ENCODE assay signal across 8 cellular contexts in genomic region chr6:30740993-30741784, GRCh38. TPM values are rescaled to one million over a fixed set of nuclear protein-coding genes. Genes with fewer than 3 reads are reported as not detected.
DNase-seq lines count a peak whose midpoint lies in the region; ATAC-seq and TF ChIP-seq lines count a peak whose summit lies in the region.

No MANE protein-coding gene starts in this region.

- no peaks in the 10 kb centered on the region for H3K9me3 Mint-ChIP-seq in activated naive CD4-positive, alpha-beta T cell treated with anti-CD3 and anti-CD28 coated beads, Interleukin-2, amount 10 ng/mL, durations not matched to agents 7 days and 5 days

- H3K36me3 ChIP-seq in adrenal gland (replicated peaks in 1 of 2) (peaks cover 0 to 52% of the 10 kb centered on the region in 2 donors), liver (ENCODE audit: control insufficient read depth in 4 of 4, insufficient read depth in 3 of 4, low read depth in 1 of 4, low read length in 3 of 4) (peaks cover 7 to 32% (median 24%) of the 10 kb centered on the region in 4 donors), transverse colon (peaks cover 0 to 26% (median 7%) of the 10 kb centered on the region in 4 donors)

- no peak for TF ChIP-seq POLR2A in adrenal gland (IDR thresholded peaks at IDR 0.05)
- TF ChIP-seq POLR2A in transverse colon (IDR thresholded peaks at IDR 0.05): no peak

- H3K27me3 ChIP-seq in adrenal gland (no peaks in the 10 kb centered on the region), liver (ENCODE audit: control insufficient read depth in 4 of 4, insufficient read depth in 4 of 4, low read length in 3 of 4) (no peaks in the 10 kb centered on the region), transverse colon (no peaks in the 10 kb centered on the region)

- TF ChIP-seq RAD21 in liver (IDR thresholded peaks at IDR 0.05): no peak

- no peak for DNase-seq in activated naive CD4-positive, alpha-beta T cell treated with anti-CD3 and anti-CD28 coated beads, Interleukin-2, amount 10 ng/mL, durations not matched to agents 7 days and 5 days
- no peak for DNase-seq in activated naive CD4-positive, alpha-beta T cell treated with anti-CD3 and anti-CD28 coated beads, Interleukin-2, amount 50 U/mL, for 16 hours
- peak in 3 of 7 donors; percentile 46 to 61 (median 48) for DNase-seq in adrenal gland
- DNase-seq in transverse colon: no peak
- DNase-seq in NCI-H2081 (lab: John Stamatoyannopoulos, UW): no peak

- in situ Hi-C loops in transverse colon (cut with MboI; ENCODE audit: low pct_ligation_motif_present in 1 of 4, low pct_unique_long_range_greater_than_20kb in 1 of 4, low sequenced_read_pairs in 3 of 4): loop anchor here in 2 of 4 donors (10.0 to 25.0 kb wide), 2 partner anchors 84 to 146 kb away; partner anchors contain the start of gene DDR1 (in 2 of the 2)

- TF ChIP-seq EP300 in transverse colon (IDR thresholded peaks at IDR 0.05; ENCODE audit: low read depth): no peak

- H3K4me1 Mint-ChIP-seq in activated naive CD4-positive, alpha-beta T cell treated with anti-CD3 and anti-CD28 coated beads, Interleukin-2, amount 10 ng/mL, durations not matched to agents 7 days and 5 days: peaks cover 80% of the 10 kb centered on the region

- peak overlapping the region; percentile 92 for H3K4me3 Mint-ChIP-seq in activated naive CD4-positive, alpha-beta T cell treated with anti-CD3 and anti-CD28 coated beads, Interleukin-2, amount 10 ng/mL, durations not matched to agents 7 days and 5 days

- peak overlapping the region; percentile 95 for H3K27ac Mint-ChIP-seq in activated naive CD4-positive, alpha-beta T cell treated with anti-CD3 and anti-CD28 coated beads, Interleukin-2, amount 10 ng/mL, durations not matched to agents 7 days and 5 days

- H3K27ac ChIP-seq in adrenal gland: peak overlapping the region; percentile 93 to 98 (median 94)
- H3K27ac ChIP-seq in liver (ENCODE audit: low read depth in 1 of 2, low read length in 2 of 2): peak overlapping the region; percentile 83 to 92
- H3K27ac ChIP-seq in transverse colon: peak overlapping the region; percentile 96 to 98 (median 98)

- H3K9ac ChIP-seq in liver (ENCODE audit: low read depth in 1 of 2, low read length in 2 of 2): peak overlapping the region in 1 of 2 donors; percentile 79

- intact Hi-C loops in adrenal gland (cut with DNase I): loop anchor here (10.0 kb wide), 2 partner anchors 84 to 144 kb away; partner anchors contain the start of gene DDR1 (in 1 of the 2)
- intact Hi-C loops in transverse colon (cut with DNase I; ENCODE audit: low total_unique reads): loop anchor here (5.0 kb wide), 2 partner anchors 86 to 136 kb away; no protein-coding TSS in a partner anchor

- no peaks in the 10 kb centered on the region for H3K9me3 ChIP-seq in adrenal gland (replicated peaks in 1 of 3)
- no peaks in the 10 kb centered on the region for H3K9me3 ChIP-seq in liver (ENCODE audit: control insufficient read depth in 4 of 4, low read length in 3 of 4)
- H3K9me3 ChIP-seq in transverse colon: no peaks in the 10 kb centered on the region

- no peaks in the 10 kb centered on the region for H3K27me3 Mint-ChIP-seq in activated naive CD4-positive, alpha-beta T cell treated with anti-CD3 and anti-CD28 coated beads, Interleukin-2, amount 10 ng/mL, durations not matched to agents 7 days and 5 days

- TF ChIP-seq CTCF in adrenal gland (IDR thresholded peaks at IDR 0.05) (no peak), liver (IDR thresholded peaks at IDR 0.05; ENCODE audit: low read depth, low read length, missing input control) (no peak), transverse colon (IDR thresholded peaks at IDR 0.05) (no peak)

- 68 to 77% (median 71%) methylated on average over 7 to 9 of the region's 9 CpGs for WGBS in adrenal gland, 4 donors
- WGBS in liver: 82% methylated on average over 9 of the region's 9 CpGs
- 44 to 79% methylated on average over 1 to 9 of the region's 9 CpGs for WGBS in transverse colon (ENCODE audit: low coverage in 1 of 2), 2 donors

- CTCF ChIA-PET in activated naive CD4-positive, alpha-beta T cell treated with anti-CD3 and anti-CD28 coated beads, Interleukin-2, amount 10 ng/mL, durations not matched to agents 7 days and 5 days (lab: Charles Lee): interaction anchor here (1.0 to 1.6 kb wide), 4 partner anchors 9 to 136 kb away, joined by 3 to 6 read pairs (median 4); no protein-coding TSS in a partner anchor

- H3K36me3 Mint-ChIP-seq in activated naive CD4-positive, alpha-beta T cell treated with anti-CD3 and anti-CD28 coated beads, Interleukin-2, amount 10 ng/mL, durations not matched to agents 7 days and 5 days: peaks cover 61% of the 10 kb centered on the region

- H3K4me1 ChIP-seq in adrenal gland (replicated peaks in 1 of 2) (peaks cover 28 to 64% of the 10 kb centered on the region in 2 donors), liver (ENCODE audit: control insufficient read depth in 4 of 4, insufficient read depth in 4 of 4, low read length in 3 of 4) (peaks cover 1 to 21% (median 12%) of the 10 kb centered on the region in 4 donors), transverse colon (peaks cover 26 to 69% (median 38%) of the 10 kb centered on the region in 4 donors)

- H3K4me3 ChIP-seq in adrenal gland (peak overlapping the region in 3 of 4 donors; percentile 71 to 95 (median 81)), liver (ENCODE audit: low read depth in 1 of 3, low read length in 3 of 3) (peak overlapping the region in 2 of 3 donors; percentile 61 to 69), transverse colon (peak overlapping the region in 3 of 4 donors; percentile 75 to 87 (median 81))

- ATAC-seq in HG03460 (IDR thresholded peaks at IDR 0.05; ENCODE audit: unreplicated experiment) (no peak), GM18858 (IDR thresholded peaks at IDR 0.05; ENCODE audit: unreplicated experiment) (no peak)

TF ChIP-seq in liver, 16 proteins besides CTCF, POLR2A, EP300 and RAD21 (continues in another document):
- TF ChIP-seq FOXA2 (IDR thresholded peaks at IDR 0.05): no peak
- TF ChIP-seq ZBTB33 (IDR thresholded peaks at IDR 0.05): no peak
- TF ChIP-seq NR2F2 (IDR thresholded peaks at IDR 0.05): no peak
- TF ChIP-seq ATF3 (IDR thresholded peaks at IDR 0.05): no peak
- no peak for TF ChIP-seq FOXA1 (IDR thresholded peaks at IDR 0.05)
- no peak for TF ChIP-seq HNF4A (conservative IDR thresholded peaks at IDR 0.05)

RNA-seq across cellular contexts. Expression of gene FLOT1, which starts 1.3 kb away (rescaled TPM):
- total RNA-seq in adrenal gland: 100 to 1,000 TPM; 237 to 449 (median 339) TPM
- 100 to 1,000 TPM; 390 to 599 (median 411) TPM for polyA plus RNA-seq in adrenal gland
- 10 to 100 TPM; 38.6 to 60.5 TPM for total RNA-seq in liver
- polyA plus RNA-seq in liver: 10 to 100 TPM; 58.4 to 99.8 TPM
- 100 to 1,000 TPM; 123 to 146 (median 139) TPM for total RNA-seq in transverse colon

RNA-seq across cellular contexts. Expression of gene IER3, which starts 3.2 kb away (rescaled TPM):
- total RNA-seq in adrenal gland (10 to 100 TPM in 7 of 8 donors, 1 to 10 TPM in 1; 4.0 to 66.2 (median 43.1) TPM), liver (1 to 10 TPM; 1.3 to 6.5 TPM), transverse colon (100 to 1,000 TPM in 1 of 4 donors, 10 to 100 TPM in 3; 21.1 to 100 (median 84.6) TPM)
- polyA plus RNA-seq in adrenal gland (100 to 1,000 TPM in 1 of 3 donors, 10 to 100 TPM in 2; 10.3 to 136 (median 49.1) TPM), liver (1 to 10 TPM; 6.9 to 8.1 TPM)

RNA-seq across cellular contexts. Expression of gene TUBB, which starts 21.0 kb away (rescaled TPM):
- 100 to 1,000 TPM in 7 of 8 donors, 10 to 100 TPM in 1; 90.3 to 439 (median 214) TPM for total RNA-seq in adrenal gland
- polyA plus RNA-seq in adrenal gland: 100 to 1,000 TPM; 107 to 473 (median 177) TPM
- total RNA-seq in liver: 100 to 1,000 TPM; 197 to 533 TPM
- 100 to 1,000 TPM; 115 to 224 TPM for polyA plus RNA-seq in liver
- 100 to 1,000 TPM in 3 of 4 donors, 10 to 100 TPM in 1; 77.1 to 128 (median 106) TPM for total RNA-seq in transverse colon

RNA-seq across cellular contexts. Expression of gene MDC1, which starts 24.1 kb away (rescaled TPM):
- total RNA-seq in adrenal gland (10 to 100 TPM in 5 of 8 donors, 1 to 10 TPM in 3; 2.8 to 27.6 (median 18.4) TPM), liver (10 to 100 TPM in 1 of 2 donors, 1 to 10 TPM in 1; 9.0 to 15.5 TPM), transverse colon (10 to 100 TPM in 2 of 4 donors, 1 to 10 TPM in 2; 3.1 to 13.5 (median 9.7) TPM)
- polyA plus RNA-seq in adrenal gland (10 to 100 TPM; 16.8 to 26.9 (median 21.0) TPM), liver (1 to 10 TPM; 5.9 to 7.7 TPM)

RNA-seq across cellular contexts. Expression of gene NRM, which starts 50.4 kb away (rescaled TPM):
- total RNA-seq in adrenal gland: 10 to 100 TPM in 4 of 8 donors, 1 to 10 TPM in 4; 1.8 to 22.6 (median 10.0) TPM
- 10 to 100 TPM; 11.4 to 39.3 (median 24.9) TPM for polyA plus RNA-seq in adrenal gland
- total RNA-seq in liver: 1 to 10 TPM in 1 of 2 donors, under 1 TPM in 1; 0.59 to 2.3 TPM
- 1 to 10 TPM; 2.4 to 3.3 TPM for polyA plus RNA-seq in liver
- total RNA-seq in transverse colon: 10 to 100 TPM in 1 of 4 donors, 1 to 10 TPM in 2, not detected in 1; 2.7 to 13.8 (median 2.7) TPM
